28 cellular contexts compared by ENCODE assay signal in genomic region chr19:55392820-55393219, GRCh38. TPM values are rescaled to one million over a fixed set of nuclear protein-coding genes. Genes with fewer than 3 reads are reported as not detected.
DNase-seq lines count a peak whose midpoint lies in the region; ATAC-seq, FAIRE-seq and TF ChIP-seq lines count a peak whose summit lies in the region.
"Had no signal": no experiment of that assay in that cellular context is flagged by ENCODE, and none has a peak within 500 bp of the region (broad histone marks: within the 10 kb centered on the region; RNA-seq: fewer than 3 reads in every experiment).

No MANE protein-coding gene starts in this region.

- H3K23me2 ChIP-seq in H1 (ENCODE audit: low read depth, low read length) = no peaks in the 10 kb centered on the region; the same call in 1 of the 2 replicates

- H2BK12ac ChIP-seq in H1 (ENCODE audit: low read depth, low read length) = no peak overlapping the region

- TF ChIP-seq RAD21 in H1 (IDR thresholded peaks at IDR 0.05 in 1 of 2, conservative IDR thresholded peaks at IDR 0.05 in 1 of 2; ENCODE audit: low read depth in 2 of 2, low read length in 2 of 2) = no peak

- H3K27me3 ChIP-seq in H7 (ENCODE audit: control insufficient read depth, insufficient read depth, low read length) (no peaks in the 10 kb centered on the region), H1 (replicated peaks in 1 of 4; ENCODE audit: control insufficient read depth in 3 of 4, extremely low read depth in 1 of 4, insufficient read depth in 3 of 4, low read length in 3 of 4) (no peaks in the 10 kb centered on the region)
- H3K27me3 ChIP-seq: esophagus muscularis mucosa, gastrocnemius medialis, SJSA1, transverse colon had no signal

- H3K4me3 ChIP-seq in H7 (ENCODE audit: insufficient read depth, low read depth, low read length) = no peak overlapping the region
- peak overlapping the region in 1 of 4 experiments; percentile 14; a peak in 2 of 8 replicates for H3K4me3 ChIP-seq in H1 (ENCODE audit: extremely low read depth in 1 of 4, insufficient read depth in 2 of 4, low read depth in 3 of 4, low read length in 4 of 4)
- H3K4me3 ChIP-seq: esophagus muscularis mucosa, gastrocnemius medialis, psoas muscle, SJSA1, transverse colon had no signal

- H3K4me1 ChIP-seq in H1 (replicated peaks in 1 of 4; ENCODE audit: control insufficient read depth in 3 of 4, insufficient read depth in 4 of 4, low read length in 3 of 4) = peaks cover 0 to 35% (median 26%) of the 10 kb centered on the region in 4 experiments; a peak in 6 of 7 replicates

- peaks cover 12 to 27% of the 10 kb centered on the region in 2 experiments for H4K20me1 ChIP-seq in H1 (replicated peaks in 1 of 2; ENCODE audit: control insufficient read depth in 1 of 2, insufficient read depth in 2 of 2, low read length in 2 of 2)

- no peak for TF ChIP-seq POLR2A in H1 (IDR thresholded peaks at IDR 0.05; ENCODE audit: control extremely low read depth in 1 of 2, low read depth in 2 of 2, low read length in 2 of 2)

- no peak for ATAC-seq in naive thymus-derived CD8-positive, alpha-beta T cell
- ATAC-seq: gastrocnemius medialis, left cardiac atrium, psoas muscle had no signal

- peaks cover 17 to 47% (median 39%) of the 10 kb centered on the region in 4 donors for H3K4me1 Mint-ChIP-seq in naive thymus-derived CD8-positive, alpha-beta T cell

- no peak overlapping the region for H3K9ac ChIP-seq in H1 (replicated peaks in 1 of 4; ENCODE audit: extremely low read depth in 1 of 4, low read depth in 3 of 4, low read length in 3 of 4)

- no peak overlapping the region for H3K27ac ChIP-seq in H1 (ENCODE audit: low read depth, low read length)
- H3K27ac ChIP-seq: esophagus muscularis mucosa, gastrocnemius medialis, psoas muscle, SJSA1, transverse colon had no signal

- H2BK5ac ChIP-seq in H1 (ENCODE audit: low read depth, low read length) = no peak overlapping the region

- CTCF ChIA-PET in H1 (lab: Charles Lee; ENCODE audit: partially characterized antibody) = interaction anchor here (0.9 to 2.5 kb wide), 6 partner anchors 9 to 240 kb away, joined by 3 to 6 read pairs (median 4); partner anchors contain the start of gene TMEM238

- H3K14ac ChIP-seq in H1 (ENCODE audit: insufficient read length) = no peak overlapping the region

- H3K56ac ChIP-seq in H1 (replicated peaks; ENCODE audit: insufficient read length, low read depth, low read length) = no peak overlapping the region

- 22% methylated on average over 9 of the region's 9 CpGs; no CpG with 5 or more reads in 1 of the 2 experiments for WGBS in H1 (ENCODE audit: extremely low coverage in 1 of 2, insufficient coverage in 1 of 2, insufficient read length in 1 of 2, insufficient replicate concordance in 2 of 2, low coverage in 1 of 2, low lambda C conversion rate in 2 of 2, missing lambda C conversion rate in 1 of 2), 2 experiments

- POLR2A ChIA-PET in H1 (lab: Charles Lee; ENCODE audit: partially characterized antibody) = interaction anchor here (0.5 to 26.7 kb wide), 15 partner anchors 9 to 1507 kb away, joined by 3 to 874 read pairs (median 3); partner anchors contain the start of genes GARIN5B, IL11, KMT5C and TMEM190
- POLR2A ChIA-PET in naive thymus-derived CD8-positive, alpha-beta T cell (lab: Charles Lee) = interaction anchor here (12.9 kb wide), 1 partner anchor 14 kb away, joined by 181 read pairs; the partner anchor contains the start of gene UBE2S

- no peak overlapping the region for H4K91ac ChIP-seq in H1 (replicated peaks; ENCODE audit: insufficient read length, low read length)

- H3K79me1 ChIP-seq in H1 (ENCODE audit: low read depth, low read length) = peaks cover 17% of the 10 kb centered on the region

- TF ChIP-seq EP300 in H1 (IDR thresholded peaks at IDR 0.05; ENCODE audit: borderline replicate concordance in 1 of 2, low read depth in 2 of 2, low read length in 2 of 2) = no peak

- no peak overlapping the region for H3K23ac ChIP-seq in H1 (ENCODE audit: insufficient read length)

- H3K36me3 ChIP-seq in H7 (replicated peaks; ENCODE audit: control insufficient read depth, insufficient read depth, low read length) = peaks cover 15% of the 10 kb centered on the region
- peaks cover 14 to 23% (median 17%) of the 10 kb centered on the region in 4 experiments; a peak in 7 of 8 replicates for H3K36me3 ChIP-seq in H1 (ENCODE audit: control insufficient read depth in 2 of 4, insufficient read depth in 4 of 4, low read length in 3 of 4)

- no peak for FAIRE-seq in H1 (lab: Jason Lieb, UNC)
- FAIRE-seq: small intestine had no signal

- H3K18ac ChIP-seq in H1 (ENCODE audit: extremely low read depth, low read length) = no peak overlapping the region

- H2BK120ac ChIP-seq in H1 (replicated peaks; ENCODE audit: low read depth, low read length) = no peak overlapping the region

- no peak overlapping the region for H3K4me3 Mint-ChIP-seq in naive thymus-derived CD8-positive, alpha-beta T cell
- H3K4me3 Mint-ChIP-seq: central memory CD8-positive, alpha-beta T cell; stimulated activated naive CD8-positive, alpha-beta T cell treated with anti-CD3 and anti-CD28 coated beads, Interleukin-15, Interleukin-2, amounts not matched to agents 100 ng/mL and 50 ng/mL, for 24 hours had no signal

- H3K9me3 Mint-ChIP-seq in naive thymus-derived CD8-positive, alpha-beta T cell = no peaks in the 10 kb centered on the region
- H3K9me3 Mint-ChIP-seq: CD8-positive, alpha-beta memory T cell; central memory CD8-positive, alpha-beta T cell; stimulated activated naive CD8-positive, alpha-beta T cell treated with anti-CD3 and anti-CD28 coated beads, Interleukin-15, Interleukin-2, amounts not matched to agents 100 ng/mL and 50 ng/mL, for 24 hours had no signal

- peak overlapping the region; percentile 36 to 38 for H3K4me2 ChIP-seq in H1 (ENCODE audit: insufficient read depth in 1 of 2, low read depth in 2 of 2, low read length in 2 of 2)

- no peaks in the 10 kb centered on the region for H3K9me3 ChIP-seq in H1 (ENCODE audit: insufficient read depth in 2 of 2, low read depth in 1 of 2, low read length in 1 of 2)
- H3K9me3 ChIP-seq: esophagus muscularis mucosa, gastrocnemius medialis, psoas muscle, SJSA1, transverse colon had no signal

- H4K5ac ChIP-seq in H1 (ENCODE audit: insufficient read length, low read depth, low read length) = no peak overlapping the region

- peaks cover 0 to 36% (median 9%) of the 10 kb centered on the region in 3 donors for H3K36me3 Mint-ChIP-seq in naive thymus-derived CD8-positive, alpha-beta T cell

- no peak overlapping the region for H2BK20ac ChIP-seq in H1 (ENCODE audit: low read length)

- H3K27ac Mint-ChIP-seq in naive thymus-derived CD8-positive, alpha-beta T cell = peak overlapping the region in 8 of 10 donors; percentile 4 to 81 (median 36)

- no peak overlapping the region for H2AK5ac ChIP-seq in H1 (ENCODE audit: low read depth, low read length)

- no peak overlapping the region for H4K8ac ChIP-seq in H1 (ENCODE audit: extremely low read depth, insufficient read depth, low read length)

- DNase-seq in H7 (peak; percentile 83), NAMALWA (ENCODE audit: low spot score) (peak; percentile 27), H1 (ENCODE audit: low read depth in 1 of 2, low spot score in 2 of 2) (no peak), NCI-H524 treated with DMSO at 0.1 percent for 48 hours (lab: John Stamatoyannopoulos, UW) (no peak), NCI-H1417 (lab: John Stamatoyannopoulos, UW) (no peak), NCI-H1092 (lab: John Stamatoyannopoulos, UW) (no peak)
- DNase-seq in naive thymus-derived CD8-positive, alpha-beta T cell = no peak
- DNase-seq: activated CD4-positive, alpha-beta T cell treated with anti-CD3 and anti-CD28 coated beads, Interleukin-2, amount 50 U/mL, for 4 hours; activated gamma-delta T cell; AML-193; CD8-positive, alpha-beta memory T cell; DMS79; effector CD4-positive, alpha-beta T cell; gastrocnemius medialis; HCEC 1CT; left cardiac atrium; midbrain; NCI-H1105; NCI-H526; psoas muscle; small intestine; transverse colon had no signal

- H3K79me2 ChIP-seq in H1 (ENCODE audit: control insufficient read depth in 1 of 2, insufficient read depth in 2 of 2, low read length in 2 of 2) = peaks cover 0 to 7% of the 10 kb centered on the region in 2 experiments; a peak in 1 of 4 replicates

- no peak for TF ChIP-seq CTCF in H1 (IDR thresholded peaks at IDR 0.05; ENCODE audit: control extremely low read depth in 1 of 3, insufficient read depth in 1 of 3, low read depth in 1 of 3, low read length in 3 of 3)

- no peak overlapping the region for H2BK15ac ChIP-seq in H1 (ENCODE audit: low read length)

- H3K4ac ChIP-seq in H1 (replicated peaks; ENCODE audit: insufficient read length, low read depth, low read length) = no peak overlapping the region

- H3K27me3 Mint-ChIP-seq in naive thymus-derived CD8-positive, alpha-beta T cell = no peaks in the 10 kb centered on the region
- H3K27me3 Mint-ChIP-seq: central memory CD8-positive, alpha-beta T cell; stimulated activated naive CD8-positive, alpha-beta T cell treated with anti-CD3 and anti-CD28 coated beads, Interleukin-15, Interleukin-2, amounts not matched to agents 100 ng/mL and 50 ng/mL, for 24 hours had no signal

- no peak overlapping the region for H2AFZ ChIP-seq in H1 (ENCODE audit: low read length)

RNA-seq across cellular contexts. Expression of gene RPL28, which starts 7.1 kb away (rescaled TPM):
- 458 and 505 TPM in 2 replicates for total RNA-seq in H7 (2014; rRNA removed; shearing (Covaris generic))
- total RNA-seq in H1 (2021; fragmentation: NEBNext Ultra II Directional; extraction: Animal tissue kit (Norgen Biotek cat#: 25700)) = 2,123 and 2,232 TPM in 2 replicates
- 6,692 and 8,402 TPM in 2 replicates for polyA plus RNA-seq in H1 (2011; rRNA removed)
- polyA plus RNA-seq in H1 (2011; cell fraction: cytosol; rRNA removed) = 2,492 TPM
- polyA plus RNA-seq in H1 (2011; cell fraction: nucleus; rRNA removed) = 1,571 TPM
- 1,234 to 2,824 TPM (median 2,522 TPM) in 4 replicates for polyA plus RNA-seq in H1 (2012, experiment 1 of 2)
- 3,077 TPM for polyA plus RNA-seq in H1 (2012, experiment 2 of 2)
- polyA plus RNA-seq in H1 (2013, experiment 1 of 2) = 2,779 TPM
- 2,622 TPM for polyA plus RNA-seq in H1 (2013, experiment 2 of 2)
- 406 and 431 TPM in 2 replicates for polyA minus RNA-seq in H1 (2011; rRNA and poly(A)+ RNA removed)
- polyA minus RNA-seq in H1 (2011; cell fraction: cytosol; rRNA and poly(A)+ RNA removed) = 1,377 TPM
- polyA minus RNA-seq in H1 (2011; cell fraction: nucleus; rRNA and poly(A)+ RNA removed) = 497 TPM
- total RNA-seq in naive thymus-derived CD8-positive, alpha-beta T cell = 1,000 to 10,000 TPM; 2,967 to 2,995 TPM
- polyA plus RNA-seq in naive thymus-derived CD8-positive, alpha-beta T cell = 1,000 to 10,000 TPM in 1 of 3 donors, 100 to 1,000 TPM in 2; 559 to 1,017 (median 787) TPM

RNA-seq across cellular contexts. Expression of gene TMEM238, which starts 8.7 kb away (rescaled TPM):
- total RNA-seq in H7 (2014; rRNA removed; shearing (Covaris generic)) = 1.0 TPM in 1 of 2 replicates, not detected in the other
- 3.8 and 3.9 TPM in 2 replicates for total RNA-seq in H1 (2021; fragmentation: NEBNext Ultra II Directional; extraction: Animal tissue kit (Norgen Biotek cat#: 25700))
- polyA plus RNA-seq in H1 (2011; rRNA removed) = 0.49 and 0.53 TPM in 2 replicates
- 1.9 TPM for polyA plus RNA-seq in H1 (2011; cell fraction: cytosol; rRNA removed)
- polyA plus RNA-seq in H1 (2011; cell fraction: nucleus; rRNA removed) = 1.2 TPM
- polyA plus RNA-seq in H1 (2012, experiment 1 of 2) = 0.50 to 2.6 TPM (median 1.5 TPM) in 4 replicates
- polyA plus RNA-seq in H1 (2012, experiment 2 of 2) = not detected
- polyA plus RNA-seq in H1 (2013, experiment 1 of 2) = 2.1 TPM
- polyA plus RNA-seq in H1 (2013, experiment 2 of 2) = 1.3 TPM
- polyA minus RNA-seq in H1 (2011; rRNA and poly(A)+ RNA removed) = not detected in 2 replicates
- polyA minus RNA-seq in H1 (2011; cell fraction: cytosol; rRNA and poly(A)+ RNA removed) = 2.3 TPM
- 1.1 TPM for polyA minus RNA-seq in H1 (2011; cell fraction: nucleus; rRNA and poly(A)+ RNA removed)
- total RNA-seq in naive thymus-derived CD8-positive, alpha-beta T cell = 10 to 100 TPM in 1 of 2 experiments, 1 to 10 TPM in 1; 10.0 to 10.2 TPM
- 1 to 10 TPM; 1.1 to 1.5 (median 1.3) TPM for polyA plus RNA-seq in naive thymus-derived CD8-positive, alpha-beta T cell
- total RNA-seq: SJSA1 had no signal

RNA-seq across cellular contexts. Expression of gene UBE2S, which starts 14.8 kb away (rescaled TPM):
- 369 and 380 TPM in 2 replicates for total RNA-seq in H7 (2014; rRNA removed; shearing (Covaris generic))
- total RNA-seq in H1 (2021; fragmentation: NEBNext Ultra II Directional; extraction: Animal tissue kit (Norgen Biotek cat#: 25700)) = 398 and 402 TPM in 2 replicates
- 466 and 530 TPM in 2 replicates for polyA plus RNA-seq in H1 (2011; rRNA removed)
- 396 TPM for polyA plus RNA-seq in H1 (2011; cell fraction: cytosol; rRNA removed)
- polyA plus RNA-seq in H1 (2011; cell fraction: nucleus; rRNA removed) = 278 TPM
- 185 to 258 TPM (median 204 TPM) in 4 replicates for polyA plus RNA-seq in H1 (2012, experiment 1 of 2)
- 110 TPM for polyA plus RNA-seq in H1 (2012, experiment 2 of 2)
- 234 TPM for polyA plus RNA-seq in H1 (2013, experiment 1 of 2)
- 223 TPM for polyA plus RNA-seq in H1 (2013, experiment 2 of 2)
- polyA minus RNA-seq in H1 (2011; rRNA and poly(A)+ RNA removed) = 54.5 and 104 TPM in 2 replicates
- polyA minus RNA-seq in H1 (2011; cell fraction: cytosol; rRNA and poly(A)+ RNA removed) = 239 TPM
- 43.1 TPM for polyA minus RNA-seq in H1 (2011; cell fraction: nucleus; rRNA and poly(A)+ RNA removed)
- 10 to 100 TPM; 18.1 to 20.2 TPM for total RNA-seq in naive thymus-derived CD8-positive, alpha-beta T cell
- polyA plus RNA-seq in naive thymus-derived CD8-positive, alpha-beta T cell = 10 to 100 TPM; 18.6 to 25.8 (median 24.5) TPM

RNA-seq across cellular contexts. Expression of gene TMEM190, which starts 16.2 kb away (rescaled TPM):
- total RNA-seq in H7 (2014; rRNA removed; shearing (Covaris generic)) = not detected in 2 replicates
- total RNA-seq in H1 (2021; fragmentation: NEBNext Ultra II Directional; extraction: Animal tissue kit (Norgen Biotek cat#: 25700)) = 1.4 TPM in 1 of 2 replicates, not detected in the other
- 1.6 and 4.5 TPM in 2 replicates for polyA plus RNA-seq in H1 (2011; rRNA removed)
- 1.7 TPM for polyA plus RNA-seq in H1 (2011; cell fraction: cytosol; rRNA removed)
- 2.7 TPM for polyA plus RNA-seq in H1 (2011; cell fraction: nucleus; rRNA removed)
- polyA plus RNA-seq in H1 (2012, experiment 1 of 2) = 0.54 to 3.6 TPM (median 1.4 TPM) in 4 replicates
- not detected for polyA plus RNA-seq in H1 (2012, experiment 2 of 2)
- polyA plus RNA-seq in H1 (2013, experiment 1 of 2) = 0.41 TPM
- 0.33 TPM for polyA plus RNA-seq in H1 (2013, experiment 2 of 2)
- polyA minus RNA-seq in H1 (2011; rRNA and poly(A)+ RNA removed) = not detected in 2 replicates
- polyA minus RNA-seq in H1 (2011; cell fraction: cytosol; rRNA and poly(A)+ RNA removed) = not detected
- not detected for polyA minus RNA-seq in H1 (2011; cell fraction: nucleus; rRNA and poly(A)+ RNA removed)
- not detected for total RNA-seq in naive thymus-derived CD8-positive, alpha-beta T cell
- not detected for polyA plus RNA-seq in naive thymus-derived CD8-positive, alpha-beta T cell
- total RNA-seq: CD8-positive, alpha-beta memory T cell; esophagus muscularis mucosa; gastrocnemius medialis; HT-29; left cardiac atrium; psoas muscle; SJSA1; T-helper 2 cell treated with Interferon-gamma antibody and Interleukin-4, amounts not matched to agents 100 ng/mL and 5 ng/mL, for 36 hours; transverse colon had no signal
- polyA plus RNA-seq: CD8-positive, alpha-beta memory T cell; psoas muscle had no signal

RNA-seq across cellular contexts. Expression of gene IL11, which starts 22.6 kb away (rescaled TPM):
- 0.59 and 1.2 TPM in 2 replicates for total RNA-seq in H7 (2014; rRNA removed; shearing (Covaris generic))
- 1.6 and 2.8 TPM in 2 replicates for total RNA-seq in H1 (2021; fragmentation: NEBNext Ultra II Directional; extraction: Animal tissue kit (Norgen Biotek cat#: 25700))
- 1.7 and 2.7 TPM in 2 replicates for polyA plus RNA-seq in H1 (2011; rRNA removed)
- 2.3 TPM for polyA plus RNA-seq in H1 (2011; cell fraction: cytosol; rRNA removed)
- 6.8 TPM for polyA plus RNA-seq in H1 (2011; cell fraction: nucleus; rRNA removed)
- polyA plus RNA-seq in H1 (2012, experiment 1 of 2) = 1.0 to 2.3 TPM (median 1.2 TPM) in 4 replicates
- 1.2 TPM for polyA plus RNA-seq in H1 (2012, experiment 2 of 2)
- 1.2 TPM for polyA plus RNA-seq in H1 (2013, experiment 1 of 2)
- 1.0 TPM for polyA plus RNA-seq in H1 (2013, experiment 2 of 2)
- 0.27 and 0.41 TPM in 2 replicates for polyA minus RNA-seq in H1 (2011; rRNA and poly(A)+ RNA removed)
- polyA minus RNA-seq in H1 (2011; cell fraction: cytosol; rRNA and poly(A)+ RNA removed) = 1.5 TPM
- 2.2 TPM for polyA minus RNA-seq in H1 (2011; cell fraction: nucleus; rRNA and poly(A)+ RNA removed)
- under 1 TPM in 1 of 2 experiments, not detected in 1; 0.21 TPM for total RNA-seq in naive thymus-derived CD8-positive, alpha-beta T cell
- polyA plus RNA-seq in naive thymus-derived CD8-positive, alpha-beta T cell = not detected
- total RNA-seq: left cardiac atrium, psoas muscle had no signal
- polyA plus RNA-seq: CD8-positive, alpha-beta memory T cell had no signal

Comparison
In these comparisons a context has a peak if more than half of its experiments do, and no peak if none do; other contexts are left out.
1. DNase-seq: peak in H7 (single experiment) and NAMALWA (single experiment); none in H1 (0 of 2), naive thymus-derived CD8-positive, alpha-beta T cell (0 of 10), NCI-H524 treated with DMSO at 0.1 percent for 48 hours (single experiment), NCI-H1417 (0 of 3) and NCI-H1092 (single experiment).
2. RNA of gene UBE2S, which starts 14.8 kb away (total RNA-seq): 398 to 402 TPM in H1 and 369 to 380 TPM in H7; 18.1 to 20.2 TPM in naive thymus-derived CD8-positive, alpha-beta T cell; every median in the first group is over 10 times any median in the second.